In genomic region chr5:150407097-150407720, GRCh38 we compare ENCODE assay signal across 22 cellular contexts. TPM values are rescaled to one million over a fixed set of nuclear protein-coding genes. Genes with fewer than 3 reads are reported as not detected.
DNase-seq lines count a peak whose midpoint lies in the region; ATAC-seq and TF ChIP-seq lines count a peak whose summit lies in the region.
"Had no signal": no experiment of that assay in that cellular context is flagged by ENCODE, and none has a peak within 500 bp of the region (broad histone marks: within the 10 kb centered on the region; RNA-seq: fewer than 3 reads in every experiment).

No MANE protein-coding gene starts in this region.

- peak overlapping the region; percentile 59 for H3K23ac ChIP-seq in neuronal stem cell (ENCODE audit: low read depth, low read length, poor library complexity)

- H3K27ac Mint-ChIP-seq in Calu3 (ENCODE audit: unreplicated experiment) = peak overlapping the region; percentile 31
- peak overlapping the region; percentile 97 for H3K27ac Mint-ChIP-seq in T-helper 17 cell
- H3K27ac Mint-ChIP-seq in activated naive CD4-positive, alpha-beta T cell treated with anti-CD3 and anti-CD28 coated beads, Interleukin-2, amount 50 U/mL, for 72 hours = peak overlapping the region in 1 of 2 donors; percentile 62
- H3K27ac Mint-ChIP-seq: activated CD4-positive, alpha-beta T cell treated with anti-CD3 and anti-CD28 coated beads for 36 hours; HFFc6 had no signal

- no peak overlapping the region for H2BK12ac ChIP-seq in neuronal stem cell (ENCODE audit: low read length)

- no peak overlapping the region for H3K14ac ChIP-seq in neuronal stem cell (ENCODE audit: low read length)

- peaks cover 5 to 7% of the 10 kb centered on the region in 2 donors for H3K4me1 ChIP-seq in neuronal stem cell (ENCODE audit: control insufficient read depth in 2 of 2, insufficient read depth in 1 of 2, low read depth in 1 of 2, low read length in 2 of 2)

- ATAC-seq in T-helper 17 cell = no peak
- ATAC-seq in GM19023 (IDR thresholded peaks at IDR 0.05; ENCODE audit: unreplicated experiment) = no peak
- no peak for ATAC-seq in activated naive CD4-positive, alpha-beta T cell treated with anti-CD3 and anti-CD28 coated beads, Interleukin-2, amount 50 U/mL, for 72 hours
- ATAC-seq: activated CD4-positive, alpha-beta T cell treated with anti-CD3 and anti-CD28 coated beads for 36 hours; activated T-cell treated with anti-CD3 and anti-CD28 coated beads, Interleukin-2, amount 50 U/mL, for 4 hours; left colon; PC-3 had no signal

- H2BK5ac ChIP-seq in neuronal stem cell (ENCODE audit: low read length) = no peak overlapping the region

- H3K4me2 ChIP-seq in neuronal stem cell (ENCODE audit: insufficient read depth, low read length, poor library complexity, severe bottlenecking) = no peak overlapping the region

- no peak overlapping the region for H3K4ac ChIP-seq in neuronal stem cell (ENCODE audit: low read length)

- H3K36me3 ChIP-seq in neuronal stem cell (replicated peaks in 1 of 2; ENCODE audit: control insufficient read depth in 2 of 2, insufficient read depth in 2 of 2, low read length in 2 of 2) = peaks cover 12 to 13% of the 10 kb centered on the region in 2 donors
- H3K36me3 ChIP-seq: cardiac muscle cell had no signal

- H3K4me3 ChIP-seq in neuronal stem cell (ENCODE audit: low read length in 2 of 2) = no peak overlapping the region
- H3K4me3 ChIP-seq: cardiac muscle cell, thoracic aorta had no signal

- H4K91ac ChIP-seq in neuronal stem cell (ENCODE audit: low read depth, low read length, poor library complexity) = no peak overlapping the region

- intact Hi-C loops in Calu3 (cut with micrococcal nuclease; ENCODE audit: unreplicated experiment) = no loop called here

- TF ChIP-seq CTCF in Calu3 (IDR thresholded peaks at IDR 0.05; ENCODE audit: unreplicated experiment) = no peak

- CTCF ChIA-PET in Calu3 (lab: Charles Lee) = no interaction called here

- peak overlapping the region; percentile 10 for H3K9ac ChIP-seq in neuronal stem cell (ENCODE audit: low read depth, low read length, poor library complexity)

- H3K4me3 Mint-ChIP-seq in Calu3 (ENCODE audit: low read depth, unreplicated experiment) (no peak overlapping the region), T-helper 17 cell (peak overlapping the region; percentile 36)
- H3K4me3 Mint-ChIP-seq: activated CD4-positive, alpha-beta T cell treated with anti-CD3 and anti-CD28 coated beads for 36 hours; activated T-cell treated with anti-CD3 and anti-CD28 coated beads, Interleukin-2, amount 50 U/mL, for 4 hours; HFFc6 had no signal

- no peak overlapping the region for H2AK5ac ChIP-seq in neuronal stem cell (ENCODE audit: low read depth, low read length)

- H3K4me1 Mint-ChIP-seq in Calu3 (ENCODE audit: low read depth, unreplicated experiment) = peaks cover 24% of the 10 kb centered on the region
- H3K4me1 Mint-ChIP-seq in T-helper 17 cell = peaks cover 31% of the 10 kb centered on the region

- peak overlapping the region; percentile 8 for H3K18ac ChIP-seq in neuronal stem cell (ENCODE audit: low read length)

- H3K36me3 Mint-ChIP-seq in Calu3 (ENCODE audit: insufficient read depth, unreplicated experiment) (peaks cover 77% of the 10 kb centered on the region), T-helper 17 cell (ENCODE audit: low read depth) (peaks cover 6% of the 10 kb centered on the region)
- peaks cover under 1 to 12% of the 10 kb centered on the region in 2 donors for H3K36me3 Mint-ChIP-seq in activated naive CD4-positive, alpha-beta T cell treated with anti-CD3 and anti-CD28 coated beads, Interleukin-2, amount 50 U/mL, for 72 hours

- H3K9me3 Mint-ChIP-seq in Calu3 (ENCODE audit: low read depth, unreplicated experiment) = no peaks in the 10 kb centered on the region
- H3K9me3 Mint-ChIP-seq in activated naive CD4-positive, alpha-beta T cell treated with anti-CD3 and anti-CD28 coated beads, Interleukin-2, amount 50 U/mL, for 72 hours = no peaks in the 10 kb centered on the region
- H3K9me3 Mint-ChIP-seq: activated T-cell treated with anti-CD3 and anti-CD28 coated beads, Interleukin-2, amount 50 U/mL, for 4 hours; HFFc6 had no signal

- H2BK120ac ChIP-seq in neuronal stem cell (ENCODE audit: low read depth, low read length) = no peak overlapping the region

- BruUV-seq in Calu3 (replicated peaks; lab: Mats Ljungman, UMichigan) = no TSS peak

- no CpG with 5 or more reads among the region's 13 CpGs for WGBS in neuronal stem cell (ENCODE audit: extremely low coverage in 2 of 2, insufficient read length in 2 of 2, insufficient replicate concordance in 1 of 2), 2 donors

- peaks cover 2% of the 10 kb centered on the region for H3K79me1 ChIP-seq in neuronal stem cell (ENCODE audit: low read depth, low read length)

- no peak for DNase-seq in Calu3
- DNase-seq in T-helper 17 cell = no peak
- DNase-seq in neuronal stem cell (ENCODE audit: low spot score) = no peak
- no peak for DNase-seq in activated naive CD4-positive, alpha-beta T cell treated with anti-CD3 and anti-CD28 coated beads, Interleukin-2, amount 50 U/mL, for 72 hours (ENCODE audit: low spot score in 2 of 2)
- no peak for DNase-seq in NCI-H1436 treated with DMSO at 0.1 percent for 48 hours (lab: John Stamatoyannopoulos, UW)
- DNase-seq: activated CD4-positive, alpha-beta T cell treated with anti-CD3 and anti-CD28 coated beads for 36 hours; activated T-cell treated with anti-CD3 and anti-CD28 coated beads, Interleukin-2, amount 50 U/mL, for 4 hours; HFFc6; hippocampal formation; left colon; MM.1S; NCI-H2081; NCI-H524 treated with DMSO at 0.1 percent for 48 hours; PC-3; stimulated activated CD4-positive, alpha-beta T cell treated with anti-CD3 and anti-CD28 coated beads, Interleukin-4, amount 100 ng/mL, for 24 hours; stimulated activated CD8-positive, alpha-beta memory T cell treated with anti-CD3 and anti-CD28 coated beads, Interleukin-4, amount 100 ng/mL, for 48 hours; T1000 had no signal

- no peak overlapping the region for H4K8ac ChIP-seq in neuronal stem cell (ENCODE audit: low read depth, low read length)

- H3K9me3 ChIP-seq in T-helper 17 cell (ENCODE audit: control insufficient read depth, low read length, poor library complexity, severe bottlenecking) (no peaks in the 10 kb centered on the region), neuronal stem cell (replicated peaks in 1 of 2; ENCODE audit: control insufficient read depth in 2 of 2, insufficient read depth in 1 of 2, low read depth in 1 of 2, low read length in 2 of 2) (no peaks in the 10 kb centered on the region)
- H3K9me3 ChIP-seq: thoracic aorta had no signal

- H2BK15ac ChIP-seq in neuronal stem cell (ENCODE audit: low read length) = no peak overlapping the region

- TF ChIP-seq POLR2A in GM15510 (IDR thresholded peaks at IDR 0.05; ENCODE audit: borderline replicate concordance, extremely low read depth, insufficient read length) = peak; percentile 56

- H2AFZ ChIP-seq in neuronal stem cell (ENCODE audit: low read length) = no peak overlapping the region

- H3K27me3 ChIP-seq in neuronal stem cell (ENCODE audit: control insufficient read depth in 3 of 3, insufficient read depth in 3 of 3, low read depth in 1 of 3, low read length in 3 of 3) = no peaks in the 10 kb centered on the region
- H3K27me3 ChIP-seq: cardiac muscle cell had no signal

- H3K27me3 Mint-ChIP-seq in Calu3 (ENCODE audit: unreplicated experiment) (no peaks in the 10 kb centered on the region), T-helper 17 cell (no peaks in the 10 kb centered on the region)
- H3K27me3 Mint-ChIP-seq: activated CD4-positive, alpha-beta T cell treated with anti-CD3 and anti-CD28 coated beads for 36 hours had no signal

- H3K27ac ChIP-seq in neuronal stem cell (replicated peaks; ENCODE audit: low read length) = no peak overlapping the region
- H3K27ac ChIP-seq: C4-2B, thoracic aorta had no signal

RNA-seq across cellular contexts. Expression of gene CD74, which starts 5.5 kb away (rescaled TPM):
- 773 and 1,091 TPM in 2 replicates for total RNA-seq in Calu3 (2022)
- 100 to 1,000 TPM; 477 to 721 TPM for total RNA-seq in T-helper 17 cell
- 61.0 TPM for polyA plus RNA-seq in neuronal stem cell (2013, experiment 1 of 2)
- 61.3 TPM for polyA plus RNA-seq in neuronal stem cell (2013, experiment 2 of 2)
- total RNA-seq in activated naive CD4-positive, alpha-beta T cell treated with anti-CD3 and anti-CD28 coated beads, Interleukin-2, amount 50 U/mL, for 72 hours = 100 to 1,000 TPM; 249 to 277 TPM

RNA-seq across cellular contexts. Expression of gene RPS14, which starts 42.3 kb away (rescaled TPM):
- total RNA-seq in Calu3 (2022) (2,194 and 2,330 TPM in 2 replicates), T-helper 17 cell (1,000 to 10,000 TPM; 3,455 to 4,953 TPM)
- 5,106 TPM for polyA plus RNA-seq in neuronal stem cell (2013, experiment 1 of 2)
- polyA plus RNA-seq in neuronal stem cell (2013, experiment 2 of 2) = 5,095 TPM
- 1,000 to 10,000 TPM; 2,876 to 3,412 TPM for total RNA-seq in activated naive CD4-positive, alpha-beta T cell treated with anti-CD3 and anti-CD28 coated beads, Interleukin-2, amount 50 U/mL, for 72 hours

RNA-seq across cellular contexts. Expression of gene TCOF1, which starts 49.7 kb away (rescaled TPM):
- 96.1 and 106 TPM in 2 replicates for total RNA-seq in Calu3 (2022)
- total RNA-seq in T-helper 17 cell = 10 to 100 TPM; 49.2 to 57.3 TPM
- polyA plus RNA-seq in neuronal stem cell (2013, experiment 1 of 2) = 32.1 TPM
- 32.7 TPM for polyA plus RNA-seq in neuronal stem cell (2013, experiment 2 of 2)
- 10 to 100 TPM; 91.9 to 94.4 TPM for total RNA-seq in activated naive CD4-positive, alpha-beta T cell treated with anti-CD3 and anti-CD28 coated beads, Interleukin-2, amount 50 U/mL, for 72 hours
